ENCODE assay signal across 18 cellular contexts in genomic region chr18:10354241-10354811, GRCh38.
DNase-seq lines count a peak whose midpoint lies in the region; ATAC-seq and TF ChIP-seq lines count a peak whose summit lies in the region.
"Had no signal": no experiment of that assay in that cellular context is flagged by ENCODE, and none has a peak within 500 bp of the region (broad histone marks: within the 10 kb centered on the region; RNA-seq: fewer than 3 reads in every experiment).

No MANE protein-coding gene starts in this region.

- peaks cover 15% of the 10 kb centered on the region for H3K4me1 ChIP-seq in lower lobe of right lung
- peaks cover 0 to 13% (median 10%) of the 10 kb centered on the region in 5 donors for H3K4me1 ChIP-seq in subcutaneous abdominal adipose tissue (ENCODE audit: control insufficient read depth in 5 of 5, insufficient read depth in 5 of 5, low read length in 5 of 5)

- no peaks in the 10 kb centered on the region for H3K27me3 Mint-ChIP-seq in chondrocyte (ENCODE audit: low read depth)
- H3K27me3 Mint-ChIP-seq in activated CD4-positive, alpha-beta T cell treated with anti-CD3 and anti-CD28 coated beads, Interleukin-2, amount 10 ng/mL, durations not matched to agents 7 days and 5 days: no peaks in the 10 kb centered on the region
- H3K27me3 Mint-ChIP-seq: CD4-positive, alpha-beta T cell had no signal

- H3K27ac Mint-ChIP-seq in chondrocyte (ENCODE audit: unreplicated experiment): peak overlapping the region; percentile 76
- H3K27ac Mint-ChIP-seq in activated CD4-positive, alpha-beta T cell treated with anti-CD3 and anti-CD28 coated beads, Interleukin-2, amount 10 ng/mL, durations not matched to agents 7 days and 5 days: no peak overlapping the region
- H3K27ac Mint-ChIP-seq: CD4-positive, alpha-beta T cell; stimulated activated naive B cell treated with anti-CD40 and anti-IgM and Interleukin-4, amounts not matched to agents 10 μg/mL and 1 μg/mL and 100 μg/mL, for 72 hours; T-helper 1 cell treated with Interleukin-12 subunit alpha and Interleukin-12 subunit beta and Interleukin-4 antibody, amounts not matched to agents 30 μg/mL and 1 μg/mL, for 36 hours had no signal

- H3K9ac ChIP-seq in subcutaneous abdominal adipose tissue (ENCODE audit: low read length in 5 of 5): no peak overlapping the region

- H3K9me3 ChIP-seq in lower lobe of right lung (peaks cover 7% of the 10 kb centered on the region), subcutaneous abdominal adipose tissue (ENCODE audit: control insufficient read depth in 5 of 5, low read length in 5 of 5) (peaks cover 0 to 10% (median 4%) of the 10 kb centered on the region in 5 donors)

- peaks cover 3% of the 10 kb centered on the region for H3K9me3 Mint-ChIP-seq in chondrocyte (ENCODE audit: low read depth)
- peaks cover 24% of the 10 kb centered on the region for H3K9me3 Mint-ChIP-seq in activated CD4-positive, alpha-beta T cell treated with anti-CD3 and anti-CD28 coated beads, Interleukin-2, amount 10 ng/mL, durations not matched to agents 7 days and 5 days

- POLR2A ChIA-PET in activated CD4-positive, alpha-beta T cell treated with anti-CD3 and anti-CD28 coated beads, Interleukin-2, amount 10 ng/mL, durations not matched to agents 7 days and 5 days (lab: Charles Lee): no interaction called here

- no peaks in the 10 kb centered on the region for H3K36me3 Mint-ChIP-seq in chondrocyte (ENCODE audit: low read depth)
- H3K36me3 Mint-ChIP-seq in activated CD4-positive, alpha-beta T cell treated with anti-CD3 and anti-CD28 coated beads, Interleukin-2, amount 10 ng/mL, durations not matched to agents 7 days and 5 days (ENCODE audit: low read depth): no peaks in the 10 kb centered on the region

- TF ChIP-seq CTCF in chondrocyte (IDR thresholded peaks at IDR 0.05): no peak
- no peak for TF ChIP-seq CTCF in lower lobe of right lung (IDR thresholded peaks at IDR 0.05)

- DNase-seq in LHCN-M2 (ENCODE audit: low read depth) (peak; percentile 35), chondrocyte (ENCODE audit: low spot score) (no peak), lower lobe of right lung (no peak), DMS 273 (lab: John Stamatoyannopoulos, UW; ENCODE audit: unreplicated experiment) (no peak), UCSD-AML1 (lab: John Stamatoyannopoulos, UW; ENCODE audit: unreplicated experiment) (no peak), T-helper 1 cell (no peak)
- no peak for DNase-seq in activated CD4-positive, alpha-beta T cell treated with anti-CD3 and anti-CD28 coated beads, Interleukin-2, amount 10 ng/mL, durations not matched to agents 7 days and 5 days
- DNase-seq: activated gamma-delta T cell treated with Interleukin-2 at 50 U/mL for 16 hours; CD4-positive, alpha-beta T cell; Karpas-422; kidney glomerular epithelial cell; NCI-H2081 treated with DMSO at 0.1 percent for 48 hours; stimulated activated CD4-positive, alpha-beta T cell treated with anti-CD3 and anti-CD28 coated beads, Interleukin-4, amount 100 ng/mL, for 1 hour; stimulated activated naive B cell treated with anti-CD40 and anti-IgM and Interleukin-4, amounts not matched to agents 10 μg/mL and 1 μg/mL and 100 μg/mL, for 72 hours had no signal

- H3K4me1 Mint-ChIP-seq in chondrocyte (ENCODE audit: low read depth): peaks cover 55% of the 10 kb centered on the region
- no peaks in the 10 kb centered on the region for H3K4me1 Mint-ChIP-seq in activated CD4-positive, alpha-beta T cell treated with anti-CD3 and anti-CD28 coated beads, Interleukin-2, amount 10 ng/mL, durations not matched to agents 7 days and 5 days

- intact Hi-C loops in lower lobe of right lung (cut with DNase I): no loop called here

- peak overlapping the region; percentile 8 for H3K27ac ChIP-seq in lower lobe of right lung
- peak overlapping the region; percentile 45 for H3K27ac ChIP-seq in subcutaneous abdominal adipose tissue (ENCODE audit: low read depth, low read length)
- H3K27ac ChIP-seq: PC-9 had no signal

- H3K4me3 Mint-ChIP-seq in chondrocyte (ENCODE audit: unreplicated experiment): no peak overlapping the region
- no peak overlapping the region for H3K4me3 Mint-ChIP-seq in activated CD4-positive, alpha-beta T cell treated with anti-CD3 and anti-CD28 coated beads, Interleukin-2, amount 10 ng/mL, durations not matched to agents 7 days and 5 days
- H3K4me3 Mint-ChIP-seq: CD4-positive, alpha-beta T cell; stimulated activated naive B cell treated with anti-CD40 and anti-IgM and Interleukin-4, amounts not matched to agents 10 μg/mL and 1 μg/mL and 100 μg/mL, for 72 hours; T-helper 1 cell treated with Interleukin-12 subunit alpha and Interleukin-12 subunit beta and Interleukin-4 antibody, amounts not matched to agents 30 μg/mL and 1 μg/mL, for 36 hours had no signal

- ATAC-seq in lower lobe of right lung: peak; percentile 16 to 23
- ATAC-seq: stimulated activated naive B cell treated with anti-CD40 and anti-IgM and Interleukin-4, amounts not matched to agents 10 μg/mL and 1 μg/mL and 100 μg/mL, for 72 hours had no signal

- H3K36me3 ChIP-seq in lower lobe of right lung: no peaks in the 10 kb centered on the region
- H3K36me3 ChIP-seq in subcutaneous abdominal adipose tissue (ENCODE audit: control insufficient read depth in 5 of 5, insufficient read depth in 5 of 5, low read length in 5 of 5): no peaks in the 10 kb centered on the region

- H3K27me3 ChIP-seq in lower lobe of right lung (ENCODE audit: low read depth) (no peaks in the 10 kb centered on the region), subcutaneous abdominal adipose tissue (ENCODE audit: control insufficient read depth in 5 of 5, insufficient read depth in 4 of 5, low read length in 5 of 5) (no peaks in the 10 kb centered on the region)

- H3K4me3 ChIP-seq in lower lobe of right lung (no peak overlapping the region), subcutaneous abdominal adipose tissue (ENCODE audit: low read depth in 1 of 5, low read length in 5 of 5) (no peak overlapping the region)
- H3K4me3 ChIP-seq: coronary artery, PC-9 had no signal

- CTCF ChIA-PET in activated CD4-positive, alpha-beta T cell treated with anti-CD3 and anti-CD28 coated beads, Interleukin-2, amount 10 ng/mL, durations not matched to agents 7 days and 5 days (lab: Charles Lee): no interaction called here
